Comparison of ENCODE assay signal across 8 cellular contexts in the genomic region with DNA sequence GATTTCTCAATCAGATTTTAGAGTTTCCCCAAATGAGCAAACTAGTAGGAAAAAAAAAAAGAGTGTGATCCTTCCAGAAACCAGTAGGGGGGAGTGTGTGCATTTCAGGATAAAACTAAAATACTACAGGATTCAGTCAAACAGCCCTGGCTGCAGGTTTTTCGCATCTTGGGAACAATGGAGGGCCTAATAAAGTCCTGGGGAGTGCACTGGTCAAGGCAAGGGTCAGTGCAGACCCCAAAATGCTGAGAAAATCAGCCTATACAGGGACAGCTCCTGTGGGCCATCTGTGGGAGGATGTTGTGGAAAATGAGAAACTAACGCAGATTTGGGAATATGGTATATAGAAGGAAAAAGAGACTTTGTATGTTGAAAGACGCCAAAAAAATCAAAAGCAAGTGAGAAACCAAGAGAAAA. TPM values are rescaled to one million over a fixed set of nuclear protein-coding genes. Genes with fewer than 3 reads are reported as not detected.
DNase-seq lines count a peak whose midpoint lies in the region; ATAC-seq and TF ChIP-seq lines count a peak whose summit lies in the region.

No MANE protein-coding gene starts in this region.

- intact Hi-C loops in lower leg skin (cut with DNase I; ENCODE audit: low total_unique reads), result no loop called here

- DNase-seq in COLO829 (ENCODE audit: low spot score), result peak; percentile 58
- DNase-seq in HT-29 (ENCODE audit: low spot score), result peak; percentile 46
- DNase-seq in RKO (ENCODE audit: low spot score), result peak; percentile 48
- DNase-seq in fibroblast of peridontal ligament (ENCODE audit: extremely low read depth), result peak; percentile 61
- DNase-seq in smooth muscle cell of the brain vasculature (ENCODE audit: low read depth, low spot score), result peak; percentile 9
- no peak for DNase-seq in lower leg skin (ENCODE audit: low spot score in 2 of 2)
- DNase-seq in activated T-cell treated with anti-CD3 and anti-CD28 coated beads, Interleukin-2, amount 50 U/mL, for 48 hours, result no peak

- TF ChIP-seq POLR2A in lower leg skin (IDR thresholded peaks at IDR 0.05), result no peak

- WGBS in lower leg skin, 2 donors, result 70 to 71% methylated on average over 3 of the region's 3 CpGs

- TF ChIP-seq CTCF in lower leg skin (IDR thresholded peaks at IDR 0.05), result no peak

- ATAC-seq in HG03175 (IDR thresholded peaks at IDR 0.05; ENCODE audit: unreplicated experiment), result no peak

- no peak overlapping the region for H3K4me3 ChIP-seq in lower leg skin (ENCODE audit: low read depth, poor library complexity, severe bottlenecking)

RNA-seq across cellular contexts. Expression of a gene that starts 22.2 kb away (rescaled TPM):
- total RNA-seq in HT-29 (2014; rRNA removed; shearing (Covaris generic)), result 31.4 and 32.3 TPM in 2 replicates
- total RNA-seq in lower leg skin, result 10 to 100 TPM; 29.6 to 50.3 (median 33.9) TPM

RNA-seq across cellular contexts. Expression of a gene that starts 23.3 kb away (rescaled TPM):
- 3.2 and 4.1 TPM in 2 replicates for total RNA-seq in HT-29 (2014; rRNA removed; shearing (Covaris generic))
- total RNA-seq in lower leg skin, result not detected

Comparison
In these comparisons a context has a peak if more than half of its experiments do, and no peak if none do; other contexts are left out.
1. DNase-seq: peak in COLO829 (single experiment), HT-29 (single experiment), RKO (single experiment), fibroblast of peridontal ligament (single experiment) and smooth muscle cell of the brain vasculature (single experiment); none in lower leg skin (0 of 2) and activated T-cell treated with anti-CD3 and anti-CD28 coated beads, Interleukin-2, amount 50 U/mL, for 48 hours (0 of 2).